12 cellular contexts compared by ENCODE assay signal in genomic region chr2:232491139-232491780, GRCh38. TPM values are rescaled to one million over a fixed set of nuclear protein-coding genes. Genes with fewer than 3 reads are reported as not detected.
"Had no signal": no experiment of that assay in that cellular context is flagged by ENCODE, and none has a peak within 500 bp of the region (broad histone marks: within the 10 kb centered on the region; RNA-seq: fewer than 3 reads in every experiment).

No MANE protein-coding gene starts in this region.

- H3K9me3 Mint-ChIP-seq: activated naive CD4-positive, alpha-beta T cell treated with anti-CD3 and anti-CD28 coated beads, Interleukin-2, amount 50 U/mL, for 24 hours; activated T-cell treated with anti-CD3 and anti-CD28 coated beads, Interleukin-2, amount 50 U/mL, for 24 hours; naive B cell; T-helper 1 cell treated with Interleukin-12 subunit alpha and Interleukin-12 subunit beta and Interleukin-4 antibody, amounts not matched to agents 30 μg/mL and 1 μg/mL, for 36 hours had no signal

- H3K4me3 ChIP-seq: tibial artery had no signal

- H3K9me3 ChIP-seq: tibial artery had no signal

- H3K36me3 ChIP-seq: tibial artery had no signal

- H3K27ac ChIP-seq: tibial artery had no signal

- DNase-seq: activated CD8-positive, alpha-beta memory T cell treated with anti-CD3 and anti-CD28 coated beads, Interleukin-2, amount 10 ng/mL, durations not matched to agents 7 days and 5 days; activated effector memory CD4-positive, alpha-beta T cell treated with Interleukin-2 at 50 U/mL for 16 hours; activated T-cell treated with anti-CD3 and anti-CD28 coated beads, Interleukin-2, amount 50 U/mL, for 24 hours; dermis blood vessel endothelial cell; erythroblast; hippocampal formation; naive B cell had no signal

- H3K27ac Mint-ChIP-seq: activated CD8-positive, alpha-beta memory T cell treated with anti-CD3 and anti-CD28 coated beads, Interleukin-2, amount 10 ng/mL, durations not matched to agents 7 days and 5 days; activated naive CD4-positive, alpha-beta T cell treated with anti-CD3 and anti-CD28 coated beads, Interleukin-2, amount 50 U/mL, for 24 hours; activated T-cell treated with anti-CD3 and anti-CD28 coated beads, Interleukin-2, amount 50 U/mL, for 24 hours; T-helper 1 cell treated with Interleukin-12 subunit alpha and Interleukin-12 subunit beta and Interleukin-4 antibody, amounts not matched to agents 30 μg/mL and 1 μg/mL, for 36 hours had no signal

- ATAC-seq: activated CD8-positive, alpha-beta memory T cell treated with anti-CD3 and anti-CD28 coated beads, Interleukin-2, amount 10 ng/mL, durations not matched to agents 7 days and 5 days had no signal

- H3K36me3 Mint-ChIP-seq: activated CD8-positive, alpha-beta memory T cell treated with anti-CD3 and anti-CD28 coated beads, Interleukin-2, amount 10 ng/mL, durations not matched to agents 7 days and 5 days; activated naive CD4-positive, alpha-beta T cell treated with anti-CD3 and anti-CD28 coated beads, Interleukin-2, amount 50 U/mL, for 24 hours; brain; naive B cell had no signal

- H3K4me3 Mint-ChIP-seq: activated CD8-positive, alpha-beta memory T cell treated with anti-CD3 and anti-CD28 coated beads, Interleukin-2, amount 10 ng/mL, durations not matched to agents 7 days and 5 days; activated naive CD4-positive, alpha-beta T cell treated with anti-CD3 and anti-CD28 coated beads, Interleukin-2, amount 50 U/mL, for 24 hours; activated T-cell treated with anti-CD3 and anti-CD28 coated beads, Interleukin-2, amount 50 U/mL, for 24 hours; brain; T-helper 1 cell treated with Interleukin-12 subunit alpha and Interleukin-12 subunit beta and Interleukin-4 antibody, amounts not matched to agents 30 μg/mL and 1 μg/mL, for 36 hours had no signal

RNA-seq across cellular contexts. Expression of gene ECEL1, which starts 3.6 kb away (rescaled TPM):
- total RNA-seq: dermis blood vessel endothelial cell, lung microvascular endothelial cell had no signal

RNA-seq across cellular contexts. Expression of gene PRSS56, which starts 28.9 kb away (rescaled TPM):
- total RNA-seq: activated CD8-positive, alpha-beta memory T cell treated with anti-CD3 and anti-CD28 coated beads, Interleukin-2, amount 10 ng/mL, durations not matched to agents 7 days and 5 days; dermis blood vessel endothelial cell; lung microvascular endothelial cell had no signal

RNA-seq across cellular contexts. Expression of gene CHRND, which starts 34.7 kb away (rescaled TPM):
- total RNA-seq: activated CD8-positive, alpha-beta memory T cell treated with anti-CD3 and anti-CD28 coated beads, Interleukin-2, amount 10 ng/mL, durations not matched to agents 7 days and 5 days; dermis blood vessel endothelial cell; lung microvascular endothelial cell had no signal

RNA-seq across cellular contexts. Expression of gene ALPI, which starts 35.3 kb away (rescaled TPM):
- total RNA-seq: activated CD8-positive, alpha-beta memory T cell treated with anti-CD3 and anti-CD28 coated beads, Interleukin-2, amount 10 ng/mL, durations not matched to agents 7 days and 5 days; dermis blood vessel endothelial cell; lung microvascular endothelial cell had no signal

RNA-seq across cellular contexts. Expression of gene CHRNG, which starts 48.2 kb away (rescaled TPM):
- total RNA-seq: activated CD8-positive, alpha-beta memory T cell treated with anti-CD3 and anti-CD28 coated beads, Interleukin-2, amount 10 ng/mL, durations not matched to agents 7 days and 5 days; dermis blood vessel endothelial cell; lung microvascular endothelial cell had no signal
